ENCODE assay signal across 1 cellular context in the genomic region with DNA sequence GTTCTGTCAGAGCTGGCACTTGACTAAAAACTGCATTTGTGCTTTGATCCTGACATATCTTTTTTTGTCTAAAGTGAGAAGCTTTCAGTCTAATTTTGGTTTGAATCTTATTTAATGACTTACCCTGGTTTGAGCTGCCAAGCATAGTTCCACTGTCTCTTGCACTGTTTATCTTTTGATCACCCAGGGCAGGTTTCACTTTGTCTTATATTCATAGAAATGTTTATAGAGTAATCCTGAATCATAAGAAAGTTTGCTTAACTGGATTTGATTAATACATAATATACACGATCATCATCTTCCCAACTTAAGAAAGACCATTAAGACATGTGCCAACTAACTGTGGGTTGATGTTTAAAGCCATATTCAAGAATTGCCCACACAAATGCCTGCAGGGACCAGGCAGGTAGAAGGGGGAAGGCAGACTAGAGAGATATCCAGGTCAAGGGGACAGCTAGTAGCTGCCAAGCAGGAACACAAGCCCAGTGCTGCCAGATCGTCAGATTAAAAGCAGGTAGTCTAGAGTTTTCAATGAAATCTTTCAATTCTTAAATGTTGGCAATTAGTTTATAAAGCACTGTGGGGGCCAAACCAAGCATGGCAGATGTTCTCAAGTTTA.
TF ChIP-seq lines count a peak whose summit lies in the region.

No MANE protein-coding gene starts in this region.

TF ChIP-seq in SK-N-SH, 30 proteins besides CTCF, POLR2A, EP300 and RAD21 (continued from another document):
- no peak for TF ChIP-seq PBX3 (IDR thresholded peaks at IDR 0.05)
- TF ChIP-seq GABPA (IDR thresholded peaks at IDR 0.05; ENCODE audit: low read depth): no peak
- TF ChIP-seq, protein P1, sequence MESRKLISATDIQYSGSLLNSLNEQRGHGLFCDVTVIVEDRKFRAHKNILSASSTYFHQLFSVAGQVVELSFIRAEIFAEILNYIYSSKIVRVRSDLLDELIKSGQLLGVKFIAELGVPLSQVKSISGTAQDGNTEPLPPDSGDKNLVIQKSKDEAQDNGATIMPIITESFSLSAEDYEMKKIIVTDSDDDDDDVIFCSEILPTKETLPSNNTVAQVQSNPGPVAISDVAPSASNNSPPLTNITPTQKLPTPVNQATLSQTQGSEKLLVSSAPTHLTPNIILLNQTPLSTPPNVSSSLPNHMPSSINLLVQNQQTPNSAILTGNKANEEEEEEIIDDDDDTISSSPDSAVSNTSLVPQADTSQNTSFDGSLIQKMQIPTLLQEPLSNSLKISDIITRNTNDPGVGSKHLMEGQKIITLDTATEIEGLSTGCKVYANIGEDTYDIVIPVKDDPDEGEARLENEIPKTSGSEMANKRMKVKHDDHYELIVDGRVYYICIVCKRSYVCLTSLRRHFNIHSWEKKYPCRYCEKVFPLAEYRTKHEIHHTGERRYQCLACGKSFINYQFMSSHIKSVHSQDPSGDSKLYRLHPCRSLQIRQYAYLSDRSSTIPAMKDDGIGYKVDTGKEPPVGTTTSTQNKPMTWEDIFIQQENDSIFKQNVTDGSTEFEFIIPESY (IDR thresholded peaks at IDR 0.05; ENCODE audit: borderline replicate concordance, low read depth): no peak
- no peak for TF ChIP-seq POLR2AphosphoS5 (IDR thresholded peaks at IDR 0.05; ENCODE audit: low read depth, low read length)
- TF ChIP-seq JUND (IDR thresholded peaks at IDR 0.05): no peak
- no peak for TF ChIP-seq ELF1 (IDR thresholded peaks at IDR 0.05)
- no peak for TF ChIP-seq RCOR1 (IDR thresholded peaks at IDR 0.05; ENCODE audit: low read length)
- no peak for TF ChIP-seq CHD2 (IDR thresholded peaks at IDR 0.05; ENCODE audit: low read length, partially characterized antibody)
- TF ChIP-seq TAF1 (IDR thresholded peaks at IDR 0.05; ENCODE audit: borderline replicate concordance, low read depth, low read length): no peak
- no peak for TF ChIP-seq REST (IDR thresholded peaks at IDR 0.05; ENCODE audit: low read depth, low read length)
- no peak for TF ChIP-seq TEAD4 (IDR thresholded peaks at IDR 0.05; ENCODE audit: borderline replicate concordance, insufficient read depth)
TF ChIP-seq in SK-N-SH: peak in this region for 0.
